ENCODE assay signal across 40 cellular contexts in the genomic region with DNA sequence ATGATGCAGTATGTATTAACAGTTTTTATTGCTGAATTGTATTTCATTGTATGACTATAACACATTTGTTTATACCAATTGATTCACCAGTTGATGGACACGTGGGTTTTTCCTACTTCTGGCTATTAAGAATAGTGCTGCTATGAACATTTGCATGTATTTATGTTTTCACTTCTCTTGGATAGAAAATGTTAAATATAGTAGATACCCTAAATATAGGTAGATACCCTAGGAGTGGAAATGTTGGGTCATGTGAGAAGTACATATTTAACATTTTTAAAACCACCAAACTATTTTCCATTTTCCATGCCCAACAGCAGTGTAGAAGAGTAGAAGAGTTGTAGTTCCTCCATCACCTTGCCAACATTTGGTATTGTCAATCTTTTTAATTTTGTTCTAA.
"Had no signal": no experiment of that assay in that cellular context is flagged by ENCODE, and none has a peak within 500 bp of the region (broad histone marks: within the 10 kb centered on the region; RNA-seq: fewer than 3 reads in every experiment).

No MANE protein-coding gene starts in this region.

- H3K4me1 Mint-ChIP-seq: activated naive CD4-positive, alpha-beta T cell treated with anti-CD3 and anti-CD28 coated beads, Interleukin-2, amount 50 U/mL, for 24 hours had no signal

- ATAC-seq: activated naive CD4-positive, alpha-beta T cell treated with anti-CD3 and anti-CD28 coated beads, Interleukin-2, amount 50 U/mL, for 72 hours; activated naive CD8-positive, alpha-beta T cell treated with anti-CD3 and anti-CD28 coated beads, Interleukin-2, amount 50 U/mL, for 24 hours; activated T-cell treated with anti-CD3 and anti-CD28 coated beads, Interleukin-2, amount 50 U/mL, for 4 hours; activated T-cell treated with anti-CD3 and anti-CD28 coated beads, Interleukin-2, amount 50 U/mL, for 72 hours; activated T-helper 17 cell treated with anti-CD3 and anti-CD28 coated beads, Interleukin-2, amount 50 U/mL, for 72 hours; body of pancreas had no signal

- DNase-seq: activated effector memory CD4-positive, alpha-beta T cell treated with anti-CD3 and anti-CD28 coated beads, Interleukin-2, amount 50 U/mL, for 16 hours; activated effector memory CD4-positive, alpha-beta T cell treated with Interleukin-2 at 50 U/mL for 16 hours; activated gamma-delta T cell; activated gamma-delta T cell treated with Interleukin-2 at 50 U/mL for 16 hours; activated naive CD4-positive, alpha-beta T cell; activated naive CD4-positive, alpha-beta T cell treated with anti-CD3 and anti-CD28 coated beads for 36 hours; activated naive CD4-positive, alpha-beta T cell treated with anti-CD3 and anti-CD28 coated beads, Interleukin-2, amount 10 ng/mL, durations not matched to agents 7 days and 5 days; activated naive CD4-positive, alpha-beta T cell treated with anti-CD3 and anti-CD28 coated beads, Interleukin-2, amount 50 U/mL, for 16 hours; activated naive CD4-positive, alpha-beta T cell treated with Interleukin-2 at 50 U/mL for 16 hours; activated naive CD8-positive, alpha-beta T cell treated with anti-CD3 and anti-CD28 coated beads for 36 hours; activated naive CD8-positive, alpha-beta T cell treated with anti-CD3 and anti-CD28 coated beads, Interleukin-2, amount 10 ng/mL, durations not matched to agents 7 days and 5 days; activated naive CD8-positive, alpha-beta T cell treated with anti-CD3 and anti-CD28 coated beads, Interleukin-2, amount 50 U/mL, for 24 hours; activated T-cell treated with anti-CD3 and anti-CD28 coated beads, Interleukin-2, amount 50 U/mL, for 1 hour; activated T-cell treated with anti-CD3 and anti-CD28 coated beads, Interleukin-2, amount 50 U/mL, for 24 hours; activated T-cell treated with anti-CD3 and anti-CD28 coated beads, Interleukin-2, amount 50 U/mL, for 4 hours; activated T-cell treated with anti-CD3 and anti-CD28 coated beads, Interleukin-2, amount 50 U/mL, for 48 hours; activated T-cell treated with anti-CD3 and anti-CD28 coated beads, Interleukin-2, amount 50 U/mL, for 72 hours; adrenal gland; amniotic stem cell; amygdala; anterior cingulate cortex; aorta; body of pancreas; brain microvascular endothelial cell; caudate nucleus; central memory CD4-positive, alpha-beta T cell; cerebellar nuclear complex had no signal

- H3K9me3 Mint-ChIP-seq: activated naive CD4-positive, alpha-beta T cell treated with anti-CD3 and anti-CD28 coated beads for 36 hours; activated naive CD4-positive, alpha-beta T cell treated with anti-CD3 and anti-CD28 coated beads, Interleukin-2, amount 10 ng/mL, durations not matched to agents 7 days and 5 days; activated naive CD4-positive, alpha-beta T cell treated with anti-CD3 and anti-CD28 coated beads, Interleukin-2, amount 50 U/mL, for 24 hours; activated naive CD4-positive, alpha-beta T cell treated with anti-CD3 and anti-CD28 coated beads, Interleukin-2, amount 50 U/mL, for 72 hours; activated naive CD8-positive, alpha-beta T cell treated with anti-CD3 and anti-CD28 coated beads for 36 hours; activated naive CD8-positive, alpha-beta T cell treated with anti-CD3 and anti-CD28 coated beads, Interleukin-2, amount 10 ng/mL, durations not matched to agents 7 days and 5 days; activated naive CD8-positive, alpha-beta T cell treated with anti-CD3 and anti-CD28 coated beads, Interleukin-2, amount 50 U/mL, for 24 hours; activated T-cell treated with anti-CD3 and anti-CD28 coated beads, Interleukin-2, amount 50 U/mL, for 24 hours; activated T-cell treated with anti-CD3 and anti-CD28 coated beads, Interleukin-2, amount 50 U/mL, for 4 hours; activated T-cell treated with anti-CD3 and anti-CD28 coated beads, Interleukin-2, amount 50 U/mL, for 72 hours; activated T-helper 1 cell treated with anti-CD3 and anti-CD28 coated beads, Interleukin-12 subunit alpha, Interleukin-12 subunit beta, Interleukin-2, Interleukin-4 antibody, amounts not matched to agents 30 ng/mL and 10 ng/mL and 1 ng/mL, durations not matched to agents 14 hours and 24 hours and 36 hours; activated T-helper 17 cell treated with anti-CD3 and anti-CD28 coated beads, Interleukin-2, amount 50 U/mL, for 72 hours; activated T-helper 2 cell treated with anti-CD3 and anti-CD28 coated beads, Interferon-gamma antibody, Interleukin-2, Interleukin-4, amounts not matched to agents 10 μg/mL and 5 μg/mL and 100 μg/mL, durations not matched to agents 14 hours and 24 hours and 36 hours; brain; central memory CD8-positive, alpha-beta T cell had no signal

- H3K4me1 ChIP-seq: body of pancreas, breast epithelium had no signal

- H3K27me3 Mint-ChIP-seq: activated naive CD4-positive, alpha-beta T cell treated with anti-CD3 and anti-CD28 coated beads, Interleukin-2, amount 10 ng/mL, durations not matched to agents 7 days and 5 days; activated naive CD4-positive, alpha-beta T cell treated with anti-CD3 and anti-CD28 coated beads, Interleukin-2, amount 50 U/mL, for 24 hours; activated naive CD8-positive, alpha-beta T cell; activated naive CD8-positive, alpha-beta T cell treated with anti-CD3 and anti-CD28 coated beads for 36 hours; activated naive CD8-positive, alpha-beta T cell treated with anti-CD3 and anti-CD28 coated beads, Interleukin-2, amount 10 ng/mL, durations not matched to agents 7 days and 5 days; activated naive CD8-positive, alpha-beta T cell treated with anti-CD3 and anti-CD28 coated beads, Interleukin-2, amount 50 U/mL, for 24 hours; activated T-cell treated with anti-CD3 and anti-CD28 coated beads, Interleukin-2, amount 50 U/mL, for 24 hours; activated T-helper 17 cell treated with anti-CD3 and anti-CD28 coated beads, Interleukin-2, amount 50 U/mL, for 72 hours; brain; central memory CD8-positive, alpha-beta T cell had no signal

- H3K36me3 Mint-ChIP-seq: activated naive CD4-positive, alpha-beta T cell treated with anti-CD3 and anti-CD28 coated beads, Interleukin-2, amount 50 U/mL, for 72 hours had no signal

- H3K4me3 Mint-ChIP-seq: activated naive CD4-positive, alpha-beta T cell treated with anti-CD3 and anti-CD28 coated beads for 36 hours; activated naive CD4-positive, alpha-beta T cell treated with anti-CD3 and anti-CD28 coated beads, Interleukin-2, amount 10 ng/mL, durations not matched to agents 7 days and 5 days; activated naive CD4-positive, alpha-beta T cell treated with anti-CD3 and anti-CD28 coated beads, Interleukin-2, amount 50 U/mL, for 24 hours; activated naive CD8-positive, alpha-beta T cell; activated naive CD8-positive, alpha-beta T cell treated with anti-CD3 and anti-CD28 coated beads for 36 hours; activated naive CD8-positive, alpha-beta T cell treated with anti-CD3 and anti-CD28 coated beads, Interleukin-2, amount 10 ng/mL, durations not matched to agents 7 days and 5 days; activated naive CD8-positive, alpha-beta T cell treated with anti-CD3 and anti-CD28 coated beads, Interleukin-2, amount 50 U/mL, for 24 hours; activated T-cell treated with anti-CD3 and anti-CD28 coated beads, Interleukin-2, amount 50 U/mL, for 24 hours; activated T-cell treated with anti-CD3 and anti-CD28 coated beads, Interleukin-2, amount 50 U/mL, for 4 hours; activated T-cell treated with anti-CD3 and anti-CD28 coated beads, Interleukin-2, amount 50 U/mL, for 72 hours; activated T-helper 1 cell treated with anti-CD3 and anti-CD28 coated beads, Interleukin-12 subunit alpha, Interleukin-12 subunit beta, Interleukin-2, Interleukin-4 antibody, amounts not matched to agents 30 ng/mL and 10 ng/mL and 1 ng/mL, durations not matched to agents 14 hours and 24 hours and 36 hours; activated T-helper 17 cell treated with anti-CD3 and anti-CD28 coated beads, Interleukin-2, amount 50 U/mL, for 72 hours; brain; central memory CD8-positive, alpha-beta T cell had no signal

- FAIRE-seq: astrocyte, bronchial epithelial cell had no signal

- H3K27ac ChIP-seq: adrenal gland, ascending aorta, body of pancreas, brain microvascular endothelial cell, breast epithelium, cardiac muscle cell had no signal

- H3K27me3 ChIP-seq: adrenal gland, ascending aorta, body of pancreas, brain microvascular endothelial cell, breast epithelium, cardiac muscle cell had no signal

- H3K36me3 ChIP-seq: adrenal gland, breast epithelium had no signal

- H3K4me3 ChIP-seq: adrenal gland, ascending aorta, body of pancreas, breast epithelium, cardiac muscle cell had no signal

- H3K9me3 ChIP-seq: adrenal gland, ascending aorta, body of pancreas, breast epithelium had no signal

- H3K27ac Mint-ChIP-seq: activated naive CD4-positive, alpha-beta T cell treated with anti-CD3 and anti-CD28 coated beads for 36 hours; activated naive CD4-positive, alpha-beta T cell treated with anti-CD3 and anti-CD28 coated beads, Interleukin-2, amount 10 ng/mL, durations not matched to agents 7 days and 5 days; activated naive CD4-positive, alpha-beta T cell treated with anti-CD3 and anti-CD28 coated beads, Interleukin-2, amount 50 U/mL, for 24 hours; activated naive CD4-positive, alpha-beta T cell treated with anti-CD3 and anti-CD28 coated beads, Interleukin-2, amount 50 U/mL, for 72 hours; activated naive CD8-positive, alpha-beta T cell; activated naive CD8-positive, alpha-beta T cell treated with anti-CD3 and anti-CD28 coated beads for 36 hours; activated naive CD8-positive, alpha-beta T cell treated with anti-CD3 and anti-CD28 coated beads, Interleukin-2, amount 10 ng/mL, durations not matched to agents 7 days and 5 days; activated naive CD8-positive, alpha-beta T cell treated with anti-CD3 and anti-CD28 coated beads, Interleukin-2, amount 50 U/mL, for 24 hours; activated T-cell treated with anti-CD3 and anti-CD28 coated beads, Interleukin-2, amount 50 U/mL, for 24 hours; activated T-cell treated with anti-CD3 and anti-CD28 coated beads, Interleukin-2, amount 50 U/mL, for 72 hours; activated T-helper 1 cell treated with anti-CD3 and anti-CD28 coated beads, Interleukin-12 subunit alpha, Interleukin-12 subunit beta, Interleukin-2, Interleukin-4 antibody, amounts not matched to agents 30 ng/mL and 10 ng/mL and 1 ng/mL, durations not matched to agents 14 hours and 24 hours and 36 hours; activated T-helper 17 cell treated with anti-CD3 and anti-CD28 coated beads, Interleukin-2, amount 50 U/mL, for 72 hours; activated T-helper 2 cell treated with anti-CD3 and anti-CD28 coated beads, Interferon-gamma antibody, Interleukin-2, Interleukin-4, amounts not matched to agents 10 μg/mL and 5 μg/mL and 100 μg/mL, durations not matched to agents 14 hours and 24 hours and 36 hours; brain had no signal
